Comparison of ENCODE assay signal across 8 cellular contexts in the genomic region with DNA sequence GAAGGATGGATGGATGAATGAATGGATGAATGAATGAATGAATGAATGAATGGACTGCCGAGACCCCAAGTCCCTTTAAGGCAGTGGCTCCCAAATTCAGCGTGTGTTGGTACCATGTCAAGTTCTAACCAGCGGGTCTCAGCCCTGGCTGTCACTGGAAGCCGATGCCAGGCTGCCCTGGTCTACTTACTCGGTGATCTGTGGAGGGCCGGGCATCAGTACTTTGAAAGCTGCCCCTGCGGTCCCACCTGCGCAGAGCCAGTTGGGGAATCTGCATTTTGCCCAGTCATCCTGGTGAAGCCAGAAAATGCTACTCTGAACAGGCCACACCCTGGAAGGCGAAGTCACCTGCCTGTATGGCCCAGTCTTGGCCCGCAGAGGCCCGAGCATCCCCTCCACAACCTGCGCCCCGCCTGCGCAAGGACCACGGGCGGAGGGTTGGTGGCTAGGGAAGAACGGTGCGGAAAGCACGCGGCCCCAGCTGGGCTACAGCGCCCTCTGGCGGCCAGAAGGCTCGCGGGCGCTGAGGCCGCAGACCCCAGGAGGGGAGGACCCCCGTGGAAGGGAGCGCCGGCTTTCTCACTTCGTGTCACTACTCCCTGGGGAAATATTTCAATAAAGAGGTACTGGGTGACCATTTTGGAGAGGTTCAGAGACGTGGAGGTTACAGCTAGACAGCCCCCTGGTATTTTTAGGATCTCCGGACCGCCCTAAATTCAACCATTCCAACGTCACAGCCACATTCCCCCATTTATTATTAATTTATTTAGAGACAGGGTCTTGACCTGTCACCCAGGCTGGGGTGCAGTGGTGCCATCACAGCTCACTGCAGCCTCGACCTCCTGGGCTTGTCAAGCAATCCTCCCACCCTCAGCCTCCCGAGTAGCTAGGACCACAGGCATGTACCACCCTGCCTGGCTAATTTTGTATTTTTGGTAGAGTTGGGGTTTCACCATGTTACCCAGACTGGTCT. TPM values are rescaled to one million over a fixed set of nuclear protein-coding genes. Genes with fewer than 3 reads are reported as not detected.
DNase-seq lines count a peak whose midpoint lies in the region; FAIRE-seq and TF ChIP-seq lines count a peak whose summit lies in the region.

No MANE protein-coding gene starts in this region.

- H3K4me1 ChIP-seq in osteoblast (ENCODE audit: insufficient read depth, low read length) (peaks cover 21% of the 10 kb centered on the region), transverse colon (peaks cover 0 to 19% (median 7%) of the 10 kb centered on the region in 4 donors)

- H3K36me3 ChIP-seq in osteoblast (ENCODE audit: insufficient read depth, low read length) (peaks cover 3% of the 10 kb centered on the region), transverse colon (peaks cover 0 to 8% (median 4%) of the 10 kb centered on the region in 4 donors)

- H3K27me3 ChIP-seq in osteoblast (ENCODE audit: insufficient read depth, low read length), result no peaks in the 10 kb centered on the region
- H3K27me3 ChIP-seq in transverse colon, result no peaks in the 10 kb centered on the region

- no peak for TF ChIP-seq EP300 in transverse colon (IDR thresholded peaks at IDR 0.05; ENCODE audit: low read depth)

- H3K27ac ChIP-seq in osteoblast (ENCODE audit: low read depth, low read length), result peak overlapping the region; percentile 61
- no peak overlapping the region for H3K27ac ChIP-seq in transverse colon

- peak overlapping the region; percentile 39 for H2AFZ ChIP-seq in osteoblast (ENCODE audit: low read length)

- H3K4me2 ChIP-seq in osteoblast (ENCODE audit: insufficient read depth, low read length), result peak overlapping the region; percentile 60

- WGBS in transverse colon (ENCODE audit: low coverage in 1 of 2), 2 donors, result 0 to 25% methylated on average over 3 to 36 of the region's 36 CpGs

- H3K79me2 ChIP-seq in osteoblast (ENCODE audit: insufficient read depth, low read length), result no peaks in the 10 kb centered on the region

- no peaks in the 10 kb centered on the region for H3K9me3 ChIP-seq in osteoblast (ENCODE audit: low read depth, low read length)
- no peaks in the 10 kb centered on the region for H3K9me3 ChIP-seq in transverse colon

- TF ChIP-seq CTCF in fibroblast of mammary gland (conservative IDR thresholded peaks at IDR 0.05; ENCODE audit: control insufficient read depth, insufficient read depth, low read depth, low read length) (peak; percentile 84), osteoblast (IDR thresholded peaks at IDR 0.05; ENCODE audit: extremely low read depth, low read depth, low read length) (peak; percentile 91), transverse colon (IDR thresholded peaks at IDR 0.05) (peak; percentile 97 to 99 (median 98))

- intact Hi-C loops in transverse colon (cut with DNase I; ENCODE audit: low total_unique reads), result loop anchor here (2.0 to 5.0 kb wide), 2 partner anchors 64 to 81 kb away; partner anchors contain the start of gene RFT1

- H3K4me3 ChIP-seq in fibroblast of mammary gland (ENCODE audit: control insufficient read depth, low read depth, low read length), result no peak overlapping the region
- H3K4me3 ChIP-seq in osteoblast (ENCODE audit: insufficient read depth, low read length), result no peak overlapping the region
- no peak overlapping the region for H3K4me3 ChIP-seq in transverse colon

- H4K20me1 ChIP-seq in osteoblast (ENCODE audit: insufficient read depth, low read length), result no peaks in the 10 kb centered on the region

- peak; percentile 74 for DNase-seq in AG08395 (ENCODE audit: low spot score)
- peak; percentile 65 for DNase-seq in GM19239 (ENCODE audit: insufficient read length, low spot score)
- DNase-seq in NCI-H748 (lab: John Stamatoyannopoulos, UW; ENCODE audit: unreplicated experiment), result peak; percentile 64
- peak; percentile 63 for DNase-seq in activated T-cell treated with anti-CD3 and anti-CD28 coated beads for 48 hours (ENCODE audit: low read depth)
- peak; percentile 32 for DNase-seq in fibroblast of mammary gland (ENCODE audit: low read depth)
- DNase-seq in osteoblast (ENCODE audit: insufficient read length, low spot score, missing footprints), result peak; percentile 96
- peak; percentile 59 for DNase-seq in transverse colon
- DNase-seq in putamen (ENCODE audit: low spot score), result no peak

- TF ChIP-seq POLR2A in transverse colon (IDR thresholded peaks at IDR 0.05), result no peak

- in situ Hi-C loops in transverse colon (cut with MboI; ENCODE audit: low pct_ligation_motif_present in 1 of 4, low pct_unique_long_range_greater_than_20kb in 1 of 4, low sequenced_read_pairs in 3 of 4), result loop anchor here in 3 of 4 donors (5.0 to 10.0 kb wide), 2 partner anchors 81 to 84 kb away; no protein-coding TSS in a partner anchor

- FAIRE-seq in GM19239 (lab: Jason Lieb, UNC), result peak; percentile 77

RNA-seq across cellular contexts. Expression of gene PRKCD, which starts 34.9 kb away (rescaled TPM):
- total RNA-seq in osteoblast (1.8 and 2.2 TPM in 2 replicates), transverse colon (10 to 100 TPM; 43.8 to 78.9 (median 55.9) TPM)

RNA-seq across cellular contexts. Expression of gene TKT, which starts 59.9 kb away (rescaled TPM):
- total RNA-seq in osteoblast, result 413 and 453 TPM in 2 replicates
- total RNA-seq in transverse colon, result 100 to 1,000 TPM in 3 of 4 donors, 10 to 100 TPM in 1; 97.3 to 338 (median 167) TPM

Comparison
In these comparisons a context has a peak if more than half of its experiments do, and no peak if none do; other contexts are left out.
1. RNA of gene PRKCD, which starts 34.9 kb away (total RNA-seq): 43.8 to 78.9 TPM in transverse colon; 1.8 to 2.2 TPM in osteoblast; every median in the first group is over 10 times any median in the second.
2. Peak in every context shown above with its lines, with median percentiles within 50 percentile points of each other: CTCF ChIP-seq.